7 cellular contexts compared by ENCODE assay signal in the genomic region with DNA sequence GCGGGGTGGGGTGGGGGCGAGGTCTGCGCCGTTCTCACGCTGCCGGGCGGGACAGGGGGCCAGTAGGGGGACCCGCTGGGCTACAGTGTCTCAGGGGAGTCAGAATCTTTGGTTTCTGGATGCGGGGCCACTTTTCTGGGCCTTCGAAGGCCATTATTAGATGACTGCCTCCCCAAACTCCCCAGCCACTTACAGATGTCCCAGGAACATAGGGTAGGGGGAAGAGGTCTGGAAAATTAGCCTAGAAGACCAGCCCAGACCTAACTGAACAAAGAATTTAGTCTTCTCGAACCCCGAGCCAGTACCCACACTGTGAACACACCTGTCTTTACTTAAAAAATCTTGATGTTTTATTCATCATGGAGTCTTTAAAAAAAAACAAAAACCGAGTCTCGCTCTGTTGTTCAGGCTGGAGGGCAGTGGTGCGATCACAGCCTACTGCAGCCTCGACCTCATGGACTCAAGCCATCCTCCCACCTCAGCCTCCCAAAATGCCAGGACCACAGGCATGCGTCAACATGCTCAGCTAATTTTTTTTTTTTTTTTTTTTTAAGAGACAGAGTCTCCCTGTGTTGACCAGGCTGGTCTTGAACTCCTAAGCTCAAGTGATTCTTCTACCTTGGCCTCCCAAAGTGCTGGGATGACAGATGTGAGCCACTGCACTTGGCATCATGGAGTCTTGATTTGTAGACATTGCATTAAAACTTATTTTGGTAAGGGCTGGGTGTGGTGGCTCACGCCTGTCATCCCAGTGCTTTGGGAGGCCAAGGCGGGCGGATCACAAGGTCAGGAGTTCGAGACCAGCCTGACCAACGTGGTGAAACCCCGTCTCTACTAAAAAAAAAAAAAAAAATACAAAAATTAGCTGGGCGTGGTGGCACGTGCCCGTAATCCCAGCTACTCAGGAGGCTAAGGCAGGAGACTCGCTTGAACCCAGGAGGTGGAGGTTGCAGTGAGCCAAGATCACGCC. TPM values are rescaled to one million over a fixed set of nuclear protein-coding genes. Genes with fewer than 3 reads are reported as not detected.
A peak's percentile ranks its signal among the peaks of the same experiment; 100 is the strongest.
DNase-seq lines count a peak whose midpoint lies in the region; ATAC-seq and TF ChIP-seq lines count a peak whose summit lies in the region.

No MANE protein-coding gene starts in this region.

- H3K4me3 ChIP-seq in HUES64 (ENCODE audit: low read length), result peak overlapping the region; percentile 54
- peak overlapping the region; percentile 30 for H3K4me3 ChIP-seq in astrocyte of the spinal cord (ENCODE audit: low read depth, low read length)
- no peak overlapping the region for H3K4me3 ChIP-seq in lung
- peak overlapping the region; percentile 54 for H3K4me3 ChIP-seq in suprapubic skin

- H3K27ac ChIP-seq in HUES64 (ENCODE audit: low read depth, low read length) (peak overlapping the region; percentile 99; the same call in 1 of the 2 replicates), lung (ENCODE audit: low read depth in 1 of 2, low read length in 1 of 2) (peak overlapping the region; percentile 60 to 77), suprapubic skin (peak overlapping the region; percentile 92), caudate nucleus (ENCODE audit: low read depth, low read length) (no peak overlapping the region)

- in situ Hi-C loops in astrocyte of the spinal cord (cut with HindIII; ENCODE audit: low sequenced_read_pairs), result no loop called here

- H3K4me1 ChIP-seq in HUES64 (ENCODE audit: insufficient read depth, low read length) (peaks cover 49% of the 10 kb centered on the region), lung (ENCODE audit: control insufficient read depth in 2 of 2, insufficient read depth in 2 of 2, low read length in 2 of 2) (peaks cover 18 to 26% of the 10 kb centered on the region in 2 donors), suprapubic skin (peaks cover 85% of the 10 kb centered on the region)

- no peaks in the 10 kb centered on the region for H3K9me3 ChIP-seq in HUES64 (ENCODE audit: insufficient read depth, low read depth, low read length)
- H3K9me3 ChIP-seq in lung (ENCODE audit: control insufficient read depth in 2 of 2, insufficient read depth in 1 of 2, low read length in 1 of 2), result no peaks in the 10 kb centered on the region
- no peaks in the 10 kb centered on the region for H3K9me3 ChIP-seq in suprapubic skin

- no peak for TF ChIP-seq POLR2A in suprapubic skin (IDR thresholded peaks at IDR 0.05)

- H3K27me3 ChIP-seq in HUES64 (ENCODE audit: insufficient read depth, low read length) (no peaks in the 10 kb centered on the region), lung (ENCODE audit: control insufficient read depth, insufficient read depth) (no peaks in the 10 kb centered on the region), suprapubic skin (no peaks in the 10 kb centered on the region)

- WGBS in HUES64, result 56% methylated on average over 24 of the region's 28 CpGs
- 58 to 59% methylated on average over 28 of the region's 28 CpGs for WGBS in lung, 2 donors
- WGBS in suprapubic skin, result 71% methylated on average over 20 of the region's 28 CpGs

- DNase-seq in astrocyte of the spinal cord (ENCODE audit: low read depth, low spot score) (no peak), lung (ENCODE audit: low spot score) (no peak), suprapubic skin (ENCODE audit: low spot score in 2 of 2) (no peak), caudate nucleus (lab: John Stamatoyannopoulos, UW) (no peak), SW480 (ENCODE audit: low spot score) (no peak)

- H3K36me3 ChIP-seq in HUES64 (ENCODE audit: insufficient read depth, low read length) (no peaks in the 10 kb centered on the region), lung (ENCODE audit: control insufficient read depth in 2 of 2, insufficient read depth in 2 of 2, low read length in 2 of 2) (no peaks in the 10 kb centered on the region), suprapubic skin (no peaks in the 10 kb centered on the region)

- peak overlapping the region; percentile 17; the same call in 1 of the 2 replicates for H3K9ac ChIP-seq in HUES64 (ENCODE audit: low read depth, low read length)

- no peak for TF ChIP-seq CTCF in astrocyte of the spinal cord (IDR thresholded peaks at IDR 0.05; ENCODE audit: low read depth, low read length)
- TF ChIP-seq CTCF in lung (IDR thresholded peaks at IDR 0.05; ENCODE audit: control extremely low read depth, extremely low read depth), result no peak
- TF ChIP-seq CTCF in suprapubic skin (IDR thresholded peaks at IDR 0.05), result no peak

- ATAC-seq in lung (ENCODE audit: insufficient read depth, low FRiP score) (no peak), GM18502 (IDR thresholded peaks at IDR 0.05; ENCODE audit: poor library complexity, unreplicated experiment) (no peak)

- no peak for TF ChIP-seq EP300 in suprapubic skin (IDR thresholded peaks at IDR 0.05)

RNA-seq across cellular contexts. Expression of gene SLC29A1, which starts 3.3 kb away (rescaled TPM):
- polyA plus RNA-seq in HUES64 (2013, experiment 1 of 2), result 140 TPM
- polyA plus RNA-seq in HUES64 (2013, experiment 2 of 2), result 142 TPM
- 10 to 100 TPM; 19.1 to 42.7 TPM for total RNA-seq in lung
- polyA plus RNA-seq in lung, result 10 to 100 TPM; 20.3 to 32.5 TPM
- 100 to 1,000 TPM in 1 of 4 donors, 10 to 100 TPM in 3; 61.7 to 133 (median 75.3) TPM for total RNA-seq in suprapubic skin

RNA-seq across cellular contexts. Expression of gene MYMX, which starts 3.4 kb away (rescaled TPM):
- 3.7 TPM for polyA plus RNA-seq in HUES64 (2013, experiment 1 of 2)
- 3.9 TPM for polyA plus RNA-seq in HUES64 (2013, experiment 2 of 2)
- total RNA-seq in lung (not detected), suprapubic skin (not detected)
- polyA plus RNA-seq in lung, result under 1 TPM in 1 of 2 donors, not detected in 1; 0.21 TPM

RNA-seq across cellular contexts. Expression of gene HSP90AB1, which starts 26.8 kb away (rescaled TPM):
- polyA plus RNA-seq in HUES64 (2013, experiment 1 of 2), result 1,640 TPM
- polyA plus RNA-seq in HUES64 (2013, experiment 2 of 2), result 1,626 TPM
- total RNA-seq in lung, result 100 to 1,000 TPM; 458 to 700 TPM
- 100 to 1,000 TPM; 289 to 560 TPM for polyA plus RNA-seq in lung
- total RNA-seq in suprapubic skin, result 100 to 1,000 TPM; 450 to 830 (median 678) TPM

RNA-seq across cellular contexts. Expression of gene SLC35B2, which starts 37.2 kb away (rescaled TPM):
- polyA plus RNA-seq in HUES64 (2013, experiment 1 of 2), result 30.4 TPM
- 35.2 TPM for polyA plus RNA-seq in HUES64 (2013, experiment 2 of 2)
- 10 to 100 TPM; 29.9 to 44.4 TPM for total RNA-seq in lung
- polyA plus RNA-seq in lung, result 10 to 100 TPM; 15.0 to 39.9 TPM
- 10 to 100 TPM; 26.2 to 38.5 (median 30.9) TPM for total RNA-seq in suprapubic skin

RNA-seq across cellular contexts. Expression of gene NFKBIE, which starts 45.3 kb away (rescaled TPM):
- 8.9 TPM for polyA plus RNA-seq in HUES64 (2013, experiment 1 of 2)
- polyA plus RNA-seq in HUES64 (2013, experiment 2 of 2), result 10.3 TPM
- 10 to 100 TPM; 13.1 to 20.1 TPM for total RNA-seq in lung
- 10 to 100 TPM; 20.7 to 40.6 TPM for polyA plus RNA-seq in lung
- 10 to 100 TPM; 12.9 to 25.0 (median 16.1) TPM for total RNA-seq in suprapubic skin
